30 cellular contexts compared by ENCODE assay signal in genomic region chr9:69213647-69214046, GRCh38.
"Had no signal": no experiment of that assay in that cellular context is flagged by ENCODE, and none has a peak within 500 bp of the region (broad histone marks: within the 10 kb centered on the region; RNA-seq: fewer than 3 reads in every experiment).

No MANE protein-coding gene starts in this region.

- H3K36me3 ChIP-seq: brain microvascular endothelial cell, prostate gland, uterus had no signal

- H3K36me3 Mint-ChIP-seq: activated naive CD8-positive, alpha-beta T cell treated with anti-CD3 and anti-CD28 coated beads for 36 hours; memory B cell had no signal

- H3K4me3 Mint-ChIP-seq: activated CD4-positive, alpha-beta memory T cell treated with anti-CD3 and anti-CD28 coated beads for 36 hours; activated CD4-positive, alpha-beta T cell treated with anti-CD3 and anti-CD28 coated beads, Interleukin-2, amount 10 ng/mL, durations not matched to agents 24 days and 14 days; activated naive CD4-positive, alpha-beta T cell treated with anti-CD3 and anti-CD28 coated beads for 36 hours; activated naive CD8-positive, alpha-beta T cell treated with anti-CD3 and anti-CD28 coated beads for 36 hours; activated T-helper 1 cell treated with anti-CD3 and anti-CD28 coated beads, Interleukin-12 subunit alpha, Interleukin-12 subunit beta, Interleukin-2, Interleukin-4 antibody, amounts not matched to agents 30 ng/mL and 10 ng/mL and 1 ng/mL, durations not matched to agents 14 hours and 24 hours and 36 hours; central memory CD8-positive, alpha-beta T cell; memory B cell; naive thymus-derived CD8-positive, alpha-beta T cell; neural crest cell; T-helper 2 cell treated with Interferon-gamma antibody and Interleukin-4, amounts not matched to agents 5 μg/mL and 100 μg/mL, for 36 hours; type B pancreatic cell had no signal

- H3K27ac ChIP-seq: adrenal gland, brain microvascular endothelial cell, epithelial cell of prostate, pancreas, prostate gland, uterus had no signal

- H3K27me3 ChIP-seq: adrenal gland, brain microvascular endothelial cell, pancreas, uterus had no signal

- H3K27ac Mint-ChIP-seq: activated CD4-positive, alpha-beta memory T cell treated with anti-CD3 and anti-CD28 coated beads for 36 hours; activated CD4-positive, alpha-beta T cell treated with anti-CD3 and anti-CD28 coated beads, Interleukin-2, amount 10 ng/mL, durations not matched to agents 24 days and 14 days; activated naive CD4-positive, alpha-beta T cell treated with anti-CD3 and anti-CD28 coated beads for 36 hours; activated naive CD8-positive, alpha-beta T cell treated with anti-CD3 and anti-CD28 coated beads for 36 hours; activated T-helper 1 cell treated with anti-CD3 and anti-CD28 coated beads, Interleukin-12 subunit alpha, Interleukin-12 subunit beta, Interleukin-2, Interleukin-4 antibody, amounts not matched to agents 30 ng/mL and 10 ng/mL and 1 ng/mL, durations not matched to agents 14 hours and 24 hours and 36 hours; memory B cell; naive thymus-derived CD8-positive, alpha-beta T cell; T-helper 2 cell treated with Interferon-gamma antibody and Interleukin-4, amounts not matched to agents 5 μg/mL and 100 μg/mL, for 36 hours; type B pancreatic cell had no signal

- H3K4me3 ChIP-seq: adrenal gland, pancreas, prostate gland, uterus had no signal

- H3K9me3 Mint-ChIP-seq: activated CD4-positive, alpha-beta memory T cell treated with anti-CD3 and anti-CD28 coated beads for 36 hours; activated CD4-positive, alpha-beta T cell treated with anti-CD3 and anti-CD28 coated beads, Interleukin-2, amount 10 ng/mL, durations not matched to agents 24 days and 14 days; activated naive CD4-positive, alpha-beta T cell treated with anti-CD3 and anti-CD28 coated beads for 36 hours; activated naive CD8-positive, alpha-beta T cell treated with anti-CD3 and anti-CD28 coated beads for 36 hours; activated T-helper 1 cell treated with anti-CD3 and anti-CD28 coated beads, Interleukin-12 subunit alpha, Interleukin-12 subunit beta, Interleukin-2, Interleukin-4 antibody, amounts not matched to agents 30 ng/mL and 10 ng/mL and 1 ng/mL, durations not matched to agents 14 hours and 24 hours and 36 hours; central memory CD8-positive, alpha-beta T cell; memory B cell; naive thymus-derived CD8-positive, alpha-beta T cell; neural crest cell; T-helper 2 cell treated with Interferon-gamma antibody and Interleukin-4, amounts not matched to agents 5 μg/mL and 100 μg/mL, for 36 hours; type B pancreatic cell had no signal

- H3K4me1 ChIP-seq: prostate gland, uterus had no signal

- H3K27me3 Mint-ChIP-seq: activated CD4-positive, alpha-beta memory T cell treated with anti-CD3 and anti-CD28 coated beads for 36 hours; activated CD4-positive, alpha-beta T cell treated with anti-CD3 and anti-CD28 coated beads, Interleukin-2, amount 10 ng/mL, durations not matched to agents 24 days and 14 days; activated naive CD8-positive, alpha-beta T cell treated with anti-CD3 and anti-CD28 coated beads for 36 hours; central memory CD8-positive, alpha-beta T cell; memory B cell; naive thymus-derived CD8-positive, alpha-beta T cell; type B pancreatic cell had no signal

- DNase-seq: activated CD4-positive, alpha-beta memory T cell treated with anti-CD3 and anti-CD28 coated beads for 36 hours; activated CD4-positive, alpha-beta T cell treated with anti-CD3 and anti-CD28 coated beads, Interleukin-2, amount 10 ng/mL, durations not matched to agents 24 days and 14 days; activated CD8-positive, alpha-beta memory T cell treated with anti-CD3 and anti-CD28 coated beads, Interleukin-2, amount 50 U/mL, for 4 hours; activated effector memory CD4-positive, alpha-beta T cell treated with anti-CD3 and anti-CD28 coated beads, Interleukin-2, amount 50 U/mL, for 16 hours; activated naive CD4-positive, alpha-beta T cell treated with anti-CD3 and anti-CD28 coated beads for 36 hours; activated naive CD8-positive, alpha-beta T cell treated with anti-CD3 and anti-CD28 coated beads for 36 hours; activated T-cell treated with anti-CD3 and anti-CD28 coated beads, Interleukin-2, amount 50 U/mL, for 1 hour; adrenal gland; aorta; brain microvascular endothelial cell; effector CD8-positive, alpha-beta T cell; islet precursor cell; naive thymus-derived CD8-positive, alpha-beta T cell; nucleus accumbens; pancreas; retina; stimulated activated CD4-positive, alpha-beta T cell treated with anti-CD3 and anti-CD28 coated beads, Interleukin-15, amount 100 ng/mL, for 24 hours; stimulated activated CD4-positive, alpha-beta T cell treated with anti-CD3 and anti-CD28 coated beads, Interleukin-2, amount 100 ng/mL, for 24 hours; stimulated activated naive CD4-positive, alpha-beta T cell; T-helper 1 cell; uterus had no signal

- ATAC-seq: activated CD4-positive, CD25-positive, alpha-beta regulatory T cell treated with anti-CD3 and anti-CD28 coated beads, Interleukin-2, amount 50 U/mL, for 24 hours; naive thymus-derived CD8-positive, alpha-beta T cell; pancreas had no signal

- H3K4me1 Mint-ChIP-seq: activated naive CD8-positive, alpha-beta T cell treated with anti-CD3 and anti-CD28 coated beads for 36 hours; central memory CD8-positive, alpha-beta T cell; memory B cell; naive thymus-derived CD8-positive, alpha-beta T cell; neural crest cell had no signal

- H3K9me3 ChIP-seq: adrenal gland, pancreas, prostate gland, uterus had no signal
